Comparison of ENCODE assay signal across 21 cellular contexts in the genomic region with DNA sequence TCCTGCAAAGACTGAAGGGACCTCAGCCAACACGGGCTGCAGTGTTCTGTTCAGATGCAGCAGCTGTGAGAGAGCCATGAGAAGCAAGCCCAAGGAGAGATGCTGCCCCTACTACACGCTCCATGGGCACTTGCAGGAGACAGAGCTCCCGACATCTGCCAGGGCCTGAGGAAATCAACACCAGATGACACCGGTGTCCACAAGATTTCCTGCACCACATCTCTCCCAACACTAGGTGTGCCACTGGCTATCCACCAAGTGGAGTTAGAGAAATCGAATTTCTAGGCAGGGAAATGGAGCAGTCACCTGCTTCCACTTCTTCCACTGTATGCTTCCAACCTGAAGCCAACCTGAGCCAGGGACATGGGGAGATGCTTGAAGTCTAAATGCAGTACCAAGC.
DNase-seq lines count a peak whose midpoint lies in the region; ATAC-seq and TF ChIP-seq lines count a peak whose summit lies in the region.
"Had no signal": no experiment of that assay in that cellular context is flagged by ENCODE, and none has a peak within 500 bp of the region (broad histone marks: within the 10 kb centered on the region; RNA-seq: fewer than 3 reads in every experiment).

No MANE protein-coding gene starts in this region.

- intact Hi-C loops in psoas muscle (cut with DNase I), result no loop called here

- POLR2A ChIA-PET in WTC11 (lab: Charles Lee), result no interaction called here

- peaks cover 4% of the 10 kb centered on the region for H3K4me1 Mint-ChIP-seq in GM23338
- H3K4me1 Mint-ChIP-seq in WTC11, result peaks cover 4% of the 10 kb centered on the region
- H3K4me1 Mint-ChIP-seq in stimulated activated memory B cell treated with anti-CD40 and anti-IgM and Interleukin-4, amounts not matched to agents 10 μg/mL and 1 μg/mL and 100 μg/mL, for 72 hours, result no peaks in the 10 kb centered on the region
- H3K4me1 Mint-ChIP-seq: CD14-positive monocyte, IgD-negative memory B cell, T-cell had no signal

- DNase-seq in NCI-H524 (lab: John Stamatoyannopoulos, UW) (peak; percentile 27 to 41), NCI-H524 treated with DMSO at 0.1 percent for 48 hours (lab: John Stamatoyannopoulos, UW) (no peak), GM23338 (ENCODE audit: low spot score) (peak; percentile 24), WTC11 (ENCODE audit: low spot score) (no peak), psoas muscle (no peak), D341Med (ENCODE audit: low spot score) (no peak)
- DNase-seq: DND-41, MV-4-11, NCI-H1105 treated with DMSO at 0.1 percent for 48 hours, NCI-H2029 treated with DMSO at 0.1 percent for 48 hours, NCI-H446, NCI-H69, SIG-M5, T-cell had no signal

- H3K4me1 ChIP-seq in GM23338 (ENCODE audit: insufficient read depth) (no peaks in the 10 kb centered on the region), psoas muscle (no peaks in the 10 kb centered on the region)
- H3K4me1 ChIP-seq: HAP-1 had no signal

- no peak overlapping the region for H3K27ac Mint-ChIP-seq in GM23338
- H3K27ac Mint-ChIP-seq in WTC11, result no peak overlapping the region
- no peak overlapping the region for H3K27ac Mint-ChIP-seq in stimulated activated memory B cell treated with anti-CD40 and anti-IgM and Interleukin-4, amounts not matched to agents 10 μg/mL and 1 μg/mL and 100 μg/mL, for 72 hours
- H3K27ac Mint-ChIP-seq: CD14-positive monocyte; IgD-negative memory B cell; T-cell; T-helper 2 cell treated with Interferon-gamma antibody and Interleukin-4, amounts not matched to agents 5 μg/mL and 100 μg/mL, for 36 hours had no signal

- 72 to 75% (median 72%) methylated on average over 5 of the region's 5 CpGs for whole genome bisulfite sequencing in psoas muscle, 3 donors

- H3K9me2 ChIP-seq in GM23338 (ENCODE audit: insufficient read depth), result peaks cover 13% of the 10 kb centered on the region

- H3K4me2 ChIP-seq in GM23338, result no peak overlapping the region

- H3K4me3 ChIP-seq in GM23338, result no peak overlapping the region
- H3K4me3 ChIP-seq in psoas muscle, result no peak overlapping the region
- H3K4me3 ChIP-seq: HAP-1 had no signal

- H3F3A ChIP-seq in GM23338 (replicated peaks; ENCODE audit: low read depth), result no peaks in the 10 kb centered on the region

- no peaks in the 10 kb centered on the region for H3K79me2 ChIP-seq in GM23338 (replicated peaks; ENCODE audit: insufficient read depth)

- H3K36me3 ChIP-seq in GM23338 (ENCODE audit: insufficient read depth) (no peaks in the 10 kb centered on the region), psoas muscle (ENCODE audit: insufficient read depth in 1 of 2, low read depth in 1 of 2) (no peaks in the 10 kb centered on the region)
- H3K36me3 ChIP-seq: HAP-1 had no signal

- CTCF ChIA-PET in WTC11 (lab: Charles Lee), result no interaction called here

- no peak; the same call in 2 of the 3 replicates for ATAC-seq in GM23338
- peak; percentile 59 for ATAC-seq in WTC11
- ATAC-seq in stimulated activated memory B cell treated with anti-CD40 and anti-IgM and Interleukin-4, amounts not matched to agents 10 μg/mL and 1 μg/mL and 100 μg/mL, for 72 hours, result peak; percentile 12
- no peak for ATAC-seq in psoas muscle
- ATAC-seq: Panc1, SK-N-SH treated with all-trans-retinoic acid at 6 μM for 48 hours, T-cell had no signal

- peak overlapping the region; percentile 23; the same call in 1 of the 2 replicates for H2AFZ ChIP-seq in GM23338

- TF ChIP-seq CTCF in GM23338 (conservative IDR thresholded peaks at IDR 0.05; ENCODE audit: low read depth in 2 of 2) (0 out of 4 replicates have a peak, but pooled peaks of 1 of the 2 experiments have one; percentile 6), WTC11 (IDR thresholded peaks at IDR 0.05) (no peak), psoas muscle (IDR thresholded peaks at IDR 0.05) (no peak)

- H3K36me3 Mint-ChIP-seq in GM23338 (ENCODE audit: low read depth) (no peaks in the 10 kb centered on the region), WTC11 (no peaks in the 10 kb centered on the region)
- no peaks in the 10 kb centered on the region for H3K36me3 Mint-ChIP-seq in stimulated activated memory B cell treated with anti-CD40 and anti-IgM and Interleukin-4, amounts not matched to agents 10 μg/mL and 1 μg/mL and 100 μg/mL, for 72 hours
- H3K36me3 Mint-ChIP-seq: CD14-positive monocyte, IgD-negative memory B cell, T-cell had no signal

- H4K20me1 ChIP-seq in GM23338 (replicated peaks; ENCODE audit: insufficient read depth), result no peaks in the 10 kb centered on the region

- H3K27me3 Mint-ChIP-seq in GM23338 (ENCODE audit: insufficient read depth, low read depth, poor library complexity) (no peaks in the 10 kb centered on the region), WTC11 (ENCODE audit: low read depth) (no peaks in the 10 kb centered on the region)
- H3K27me3 Mint-ChIP-seq in stimulated activated memory B cell treated with anti-CD40 and anti-IgM and Interleukin-4, amounts not matched to agents 10 μg/mL and 1 μg/mL and 100 μg/mL, for 72 hours, result no peaks in the 10 kb centered on the region
- H3K27me3 Mint-ChIP-seq: IgD-negative memory B cell, T-cell had no signal

- H3K4me3 Mint-ChIP-seq in GM23338 (no peak overlapping the region), WTC11 (no peak overlapping the region)
- no peak overlapping the region for H3K4me3 Mint-ChIP-seq in stimulated activated memory B cell treated with anti-CD40 and anti-IgM and Interleukin-4, amounts not matched to agents 10 μg/mL and 1 μg/mL and 100 μg/mL, for 72 hours
- H3K4me3 Mint-ChIP-seq: CD14-positive monocyte; IgD-negative memory B cell; T-cell; T-helper 2 cell treated with Interferon-gamma antibody and Interleukin-4, amounts not matched to agents 5 μg/mL and 100 μg/mL, for 36 hours had no signal

- H3K27me3 ChIP-seq in GM23338 (ENCODE audit: insufficient read depth) (no peaks in the 10 kb centered on the region), psoas muscle (ENCODE audit: insufficient read depth in 3 of 3, low read length in 2 of 3) (peaks cover 0 to 2% (median 2%) of the 10 kb centered on the region in 3 donors)

- no peaks in the 10 kb centered on the region for H3K9me3 ChIP-seq in psoas muscle
- H3K9me3 ChIP-seq: HAP-1 had no signal

- H3K9me3 Mint-ChIP-seq in GM23338 (no peaks in the 10 kb centered on the region), WTC11 (no peaks in the 10 kb centered on the region)
- no peaks in the 10 kb centered on the region for H3K9me3 Mint-ChIP-seq in stimulated activated memory B cell treated with anti-CD40 and anti-IgM and Interleukin-4, amounts not matched to agents 10 μg/mL and 1 μg/mL and 100 μg/mL, for 72 hours

- no peak overlapping the region for H3K27ac ChIP-seq in GM23338 (ENCODE audit: low read depth)
- H3K27ac ChIP-seq in psoas muscle, result no peak overlapping the region

TF ChIP-seq in GM23338, 12 proteins besides CTCF, POLR2A, EP300 and RAD21 (continues in another document):
- TF ChIP-seq EZH2phosphoT487 (IDR thresholded peaks at IDR 0.05; ENCODE audit: unreplicated experiment), result no peak

TF ChIP-seq in WTC11, 78 proteins besides CTCF, POLR2A, EP300 and RAD21 (continues in another document):
- TF ChIP-seq ATF1 (CRISPR knock-in tag; IDR thresholded peaks at IDR 0.05) (no peak), JAZF1 (CRISPR knock-in tag; IDR thresholded peaks at IDR 0.05) (no peak), TP53 (CRISPR knock-in tag; IDR thresholded peaks at IDR 0.05) (no peak), HMGA2 (CRISPR knock-in tag; IDR thresholded peaks at IDR 0.05) (no peak), GRHL2 (CRISPR knock-in tag; IDR thresholded peaks at IDR 0.05; ENCODE audit: insufficient replicate concordance, severe bottlenecking) (no peak), ESRRA (CRISPR knock-in tag; IDR thresholded peaks at IDR 0.05; ENCODE audit: borderline replicate concordance) (no peak), NR2C2 (CRISPR knock-in tag; IDR thresholded peaks at IDR 0.05) (no peak), ELF4 (CRISPR knock-in tag; IDR thresholded peaks at IDR 0.05; ENCODE audit: low read depth) (no peak)
- TF ChIP-seq, protein P1, sequence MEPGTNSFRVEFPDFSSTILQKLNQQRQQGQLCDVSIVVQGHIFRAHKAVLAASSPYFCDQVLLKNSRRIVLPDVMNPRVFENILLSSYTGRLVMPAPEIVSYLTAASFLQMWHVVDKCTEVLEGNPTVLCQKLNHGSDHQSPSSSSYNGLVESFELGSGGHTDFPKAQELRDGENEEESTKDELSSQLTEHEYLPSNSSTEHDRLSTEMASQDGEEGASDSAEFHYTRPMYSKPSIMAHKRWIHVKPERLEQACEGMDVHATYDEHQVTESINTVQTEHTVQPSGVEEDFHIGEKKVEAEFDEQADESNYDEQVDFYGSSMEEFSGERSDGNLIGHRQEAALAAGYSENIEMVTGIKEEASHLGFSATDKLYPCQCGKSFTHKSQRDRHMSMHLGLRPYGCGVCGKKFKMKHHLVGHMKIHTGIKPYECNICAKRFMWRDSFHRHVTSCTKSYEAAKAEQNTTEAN (CRISPR knock-in tag; IDR thresholded peaks at IDR 0.05), result no peak
- TF ChIP-seq, protein P2, sequence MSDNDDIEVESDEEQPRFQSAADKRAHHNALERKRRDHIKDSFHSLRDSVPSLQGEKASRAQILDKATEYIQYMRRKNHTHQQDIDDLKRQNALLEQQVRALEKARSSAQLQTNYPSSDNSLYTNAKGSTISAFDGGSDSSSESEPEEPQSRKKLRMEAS (CRISPR knock-in tag; IDR thresholded peaks at IDR 0.05), result no peak
- TF ChIP-seq, protein P3, sequence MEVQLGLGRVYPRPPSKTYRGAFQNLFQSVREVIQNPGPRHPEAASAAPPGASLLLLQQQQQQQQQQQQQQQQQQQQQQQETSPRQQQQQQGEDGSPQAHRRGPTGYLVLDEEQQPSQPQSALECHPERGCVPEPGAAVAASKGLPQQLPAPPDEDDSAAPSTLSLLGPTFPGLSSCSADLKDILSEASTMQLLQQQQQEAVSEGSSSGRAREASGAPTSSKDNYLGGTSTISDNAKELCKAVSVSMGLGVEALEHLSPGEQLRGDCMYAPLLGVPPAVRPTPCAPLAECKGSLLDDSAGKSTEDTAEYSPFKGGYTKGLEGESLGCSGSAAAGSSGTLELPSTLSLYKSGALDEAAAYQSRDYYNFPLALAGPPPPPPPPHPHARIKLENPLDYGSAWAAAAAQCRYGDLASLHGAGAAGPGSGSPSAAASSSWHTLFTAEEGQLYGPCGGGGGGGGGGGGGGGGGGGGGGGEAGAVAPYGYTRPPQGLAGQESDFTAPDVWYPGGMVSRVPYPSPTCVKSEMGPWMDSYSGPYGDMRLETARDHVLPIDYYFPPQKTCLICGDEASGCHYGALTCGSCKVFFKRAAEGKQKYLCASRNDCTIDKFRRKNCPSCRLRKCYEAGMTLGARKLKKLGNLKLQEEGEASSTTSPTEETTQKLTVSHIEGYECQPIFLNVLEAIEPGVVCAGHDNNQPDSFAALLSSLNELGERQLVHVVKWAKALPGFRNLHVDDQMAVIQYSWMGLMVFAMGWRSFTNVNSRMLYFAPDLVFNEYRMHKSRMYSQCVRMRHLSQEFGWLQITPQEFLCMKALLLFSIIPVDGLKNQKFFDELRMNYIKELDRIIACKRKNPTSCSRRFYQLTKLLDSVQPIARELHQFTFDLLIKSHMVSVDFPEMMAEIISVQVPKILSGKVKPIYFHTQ (CRISPR knock-in tag; IDR thresholded peaks at IDR 0.05), result no peak

Comparison
In these comparisons a context has a peak if more than half of its experiments do, and no peak if none do; other contexts are left out.
1. DNase-seq: peak in NCI-H524 (2 of 2) and GM23338 (single experiment); none in NCI-H524 treated with DMSO at 0.1 percent for 48 hours (single experiment), WTC11 (single experiment), psoas muscle (0 of 2) and D341Med (single experiment).
2. ATAC-seq: peak in WTC11 (single experiment) and stimulated activated memory B cell treated with anti-CD40 and anti-IgM and Interleukin-4, amounts not matched to agents 10 μg/mL and 1 μg/mL and 100 μg/mL, for 72 hours (single experiment); none in GM23338 (single experiment) and psoas muscle (0 of 4).